Comparison of ENCODE assay signal across 27 cellular contexts in the genomic region with DNA sequence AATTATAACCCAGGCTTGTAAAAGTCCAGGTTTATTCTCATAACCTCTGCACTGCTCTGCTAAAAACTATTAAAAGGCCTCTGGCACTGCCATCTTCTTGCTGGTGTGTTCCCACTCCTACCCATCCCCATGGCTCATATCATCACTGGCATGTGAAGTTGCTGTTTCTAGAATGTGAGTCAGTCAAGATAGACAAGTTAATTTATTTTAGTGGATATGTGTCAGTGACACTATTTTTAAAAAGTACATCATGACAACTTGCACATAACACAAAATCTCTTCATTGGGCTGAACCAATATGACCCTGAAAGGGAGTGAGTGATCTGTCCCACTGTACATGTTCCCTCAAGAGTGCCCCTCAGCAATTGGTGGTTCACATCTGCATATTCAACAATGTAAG.
"Had no signal": no experiment of that assay in that cellular context is flagged by ENCODE, and none has a peak within 500 bp of the region (broad histone marks: within the 10 kb centered on the region; RNA-seq: fewer than 3 reads in every experiment).

No MANE protein-coding gene starts in this region.

- H3K27ac ChIP-seq: brain microvascular endothelial cell, ovary, prostate gland, right lobe of liver, suprapubic skin, tibial nerve, VCaP had no signal

- H3K27me3 ChIP-seq: brain microvascular endothelial cell, ovary, right lobe of liver, suprapubic skin, tibial nerve had no signal

- DNase-seq: activated CD4-positive, alpha-beta memory T cell treated with anti-CD3 and anti-CD28 coated beads for 36 hours; activated CD4-positive, alpha-beta T cell treated with anti-CD3 and anti-CD28 coated beads for 48 hours; activated CD8-positive, alpha-beta memory T cell treated with anti-CD3 and anti-CD28 coated beads, Interleukin-2, amount 50 U/mL, for 48 hours; activated gamma-delta T cell treated with Interleukin-2 at 50 U/mL for 16 hours; activated naive CD4-positive, alpha-beta T cell treated with anti-CD3 and anti-CD28 coated beads, Interleukin-2, amount 50 U/mL, for 16 hours; activated T-cell treated with anti-CD3 and anti-CD28 coated beads, Interleukin-2, amount 50 U/mL, for 24 hours; amniotic stem cell; brain microvascular endothelial cell; foreskin fibroblast; hippocampal formation; kidney; mesendoderm; nephron progenitor cell; ovary; right lobe of liver; small intestine; stimulated activated CD4-positive, alpha-beta T cell treated with anti-CD3 and anti-CD28 coated beads, Interleukin-4, amount 100 ng/mL, for 24 hours; stimulated activated naive CD8-positive, alpha-beta T cell treated with anti-CD3 and anti-CD28 coated beads, Interleukin-15, amount 100 ng/mL, for 72 hours; T-helper 9 cell had no signal

- H3K4me3 ChIP-seq: lung, ovary, prostate gland, right lobe of liver, suprapubic skin, tibial nerve had no signal

- H3K36me3 ChIP-seq: brain microvascular endothelial cell, ovary, prostate gland, right lobe of liver, suprapubic skin, tibial nerve had no signal

- H3K9me3 ChIP-seq: ovary, prostate gland, right lobe of liver, suprapubic skin, tibial nerve had no signal

- ATAC-seq: esophagus mucosa; left lobe of liver; right lobe of liver; stimulated activated memory B cell treated with anti-CD40 and anti-IgM and Interleukin-4, amounts not matched to agents 10 μg/mL and 1 μg/mL and 100 μg/mL, for 72 hours; stimulated activated naive CD8-positive, alpha-beta T cell treated with anti-CD3 and anti-CD28 coated beads, Interleukin-15, amount 100 ng/mL, for 72 hours had no signal
